In the genomic region with DNA sequence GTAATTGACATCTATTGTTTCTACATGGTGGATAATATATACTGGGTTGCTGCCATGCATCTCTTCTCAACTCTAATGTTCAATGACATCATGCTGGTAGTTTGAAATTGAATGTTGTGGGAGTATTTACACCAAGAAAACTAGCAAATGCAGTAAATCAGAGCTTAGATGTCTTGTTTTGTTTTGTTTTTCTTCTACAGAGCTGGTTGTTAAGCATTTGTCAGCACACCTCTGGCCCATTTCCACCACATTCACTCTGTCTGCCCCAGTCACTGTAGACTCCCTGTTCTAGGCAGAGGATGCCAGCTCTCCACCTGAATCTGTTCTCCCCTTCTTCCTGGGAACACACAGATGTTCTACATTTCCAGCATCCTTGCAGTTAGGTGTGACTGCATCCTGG, we compare ENCODE assay signal across 17 cellular contexts. TPM values are rescaled to one million over a fixed set of nuclear protein-coding genes. Genes with fewer than 3 reads are reported as not detected.
A peak's percentile ranks its signal among the peaks of the same experiment; 100 is the strongest.
DNase-seq lines count a peak whose midpoint lies in the region; TF ChIP-seq lines count a peak whose summit lies in the region.
"Had no signal": no experiment of that assay in that cellular context is flagged by ENCODE, and none has a peak within 500 bp of the region (broad histone marks: within the 10 kb centered on the region; RNA-seq: fewer than 3 reads in every experiment).

No MANE protein-coding gene starts in this region.

- DNase-seq in GM04503 (ENCODE audit: low read depth) (peak; percentile 25), NCI-H226 (peak; percentile 26), esophagus muscularis mucosa (ENCODE audit: extremely low spot score) (peak; percentile 39), mesenteric fat pad (ENCODE audit: low spot score) (peak; percentile 35), DMS53 (lab: John Stamatoyannopoulos, UW) (no peak)
- DNase-seq in stimulated activated CD4-positive, alpha-beta T cell treated with anti-CD3 and anti-CD28 coated beads, Interleukin-12 subunit alpha, Interleukin-12 subunit beta, amount 100 ng/mL, for 4 hours = no peak
- no peak for DNase-seq in activated naive CD8-positive, alpha-beta T cell treated with anti-CD3 and anti-CD28 coated beads for 36 hours
- no peak for DNase-seq in NK-92 treated with Interleukin-12 subunit alpha and Interleukin-12 subunit beta, amount 100 ng/mL, for 24 hours (lab: John Stamatoyannopoulos, UW)
- DNase-seq: DMS 273 treated with DMSO at 0.1 percent for 48 hours, NCI-H1417 treated with DMSO at 0.1 percent for 48 hours, NCI-H2029, NCI-H2171 treated with DMSO at 0.1 percent for 48 hours, NCI-H510A, PC-3 had no signal

- intact Hi-C loops in esophagus muscularis mucosa (cut with DNase I) = no loop called here

- TF ChIP-seq CTCF in esophagus muscularis mucosa (IDR thresholded peaks at IDR 0.05) = no peak

- H3K4me1 Mint-ChIP-seq in activated naive CD8-positive, alpha-beta T cell treated with anti-CD3 and anti-CD28 coated beads for 36 hours = peaks cover 3% of the 10 kb centered on the region

- H3K4me3 Mint-ChIP-seq in activated naive CD8-positive, alpha-beta T cell treated with anti-CD3 and anti-CD28 coated beads for 36 hours = no peak overlapping the region
- H3K4me3 Mint-ChIP-seq: CD14-positive monocyte, H9 had no signal

- peaks cover 0 to 20% (median 0%) of the 10 kb centered on the region in 4 donors for H3K27me3 ChIP-seq in esophagus muscularis mucosa

- no peak overlapping the region for H3K27ac ChIP-seq in esophagus muscularis mucosa (replicated peaks in 1 of 4)
- H3K27ac ChIP-seq: SK-N-MC had no signal

- H3K4me3 ChIP-seq in esophagus muscularis mucosa = no peak overlapping the region
- H3K4me3 ChIP-seq: SK-N-MC had no signal

- no peaks in the 10 kb centered on the region for H3K9me3 ChIP-seq in esophagus muscularis mucosa

- no peak for TF ChIP-seq POLR2A in esophagus muscularis mucosa (IDR thresholded peaks at IDR 0.05; ENCODE audit: low read depth)

- no peak for TF ChIP-seq EP300 in esophagus muscularis mucosa (IDR thresholded peaks at IDR 0.05)

- H3K4me1 ChIP-seq in esophagus muscularis mucosa = peaks cover 11 to 30% (median 20%) of the 10 kb centered on the region in 4 donors

- peaks cover 56% of the 10 kb centered on the region for H3K27me3 Mint-ChIP-seq in activated naive CD8-positive, alpha-beta T cell treated with anti-CD3 and anti-CD28 coated beads for 36 hours

- H3K36me3 ChIP-seq in esophagus muscularis mucosa = no peaks in the 10 kb centered on the region

- H3K9me3 Mint-ChIP-seq in activated naive CD8-positive, alpha-beta T cell treated with anti-CD3 and anti-CD28 coated beads for 36 hours = peaks cover 2% of the 10 kb centered on the region

- H3K27ac Mint-ChIP-seq in activated naive CD8-positive, alpha-beta T cell treated with anti-CD3 and anti-CD28 coated beads for 36 hours = no peak overlapping the region
- H3K27ac Mint-ChIP-seq: H9 had no signal

- no peaks in the 10 kb centered on the region for H3K36me3 Mint-ChIP-seq in activated naive CD8-positive, alpha-beta T cell treated with anti-CD3 and anti-CD28 coated beads for 36 hours

RNA-seq across cellular contexts. Expression of a gene that starts 4.1 kb away (rescaled TPM):
- total RNA-seq in esophagus muscularis mucosa (1 to 10 TPM; 2.2 to 9.1 (median 4.8) TPM), mesenteric fat pad (8.8 TPM)
- total RNA-seq in activated naive CD8-positive, alpha-beta T cell treated with anti-CD3 and anti-CD28 coated beads for 36 hours = not detected

Comparison
In these comparisons a context has a peak if more than half of its experiments do, and no peak if none do; other contexts are left out.
1. DNase-seq: peak in GM04503 (single experiment), NCI-H226 (single experiment), esophagus muscularis mucosa (single experiment) and mesenteric fat pad (single experiment); none in stimulated activated CD4-positive, alpha-beta T cell treated with anti-CD3 and anti-CD28 coated beads, Interleukin-12 subunit alpha, Interleukin-12 subunit beta, amount 100 ng/mL, for 4 hours (single experiment), activated naive CD8-positive, alpha-beta T cell treated with anti-CD3 and anti-CD28 coated beads for 36 hours (single experiment), NK-92 treated with Interleukin-12 subunit alpha and Interleukin-12 subunit beta, amount 100 ng/mL, for 24 hours (single experiment) and DMS53 (single experiment).